20 cellular contexts compared by ENCODE assay signal in genomic region chr14:96626916-96627315, GRCh38.
DNase-seq lines count a peak whose midpoint lies in the region; ATAC-seq and TF ChIP-seq lines count a peak whose summit lies in the region.
"Had no signal": no experiment of that assay in that cellular context is flagged by ENCODE, and none has a peak within 500 bp of the region (broad histone marks: within the 10 kb centered on the region; RNA-seq: fewer than 3 reads in every experiment).

No MANE protein-coding gene starts in this region.

- peak; percentile 40 to 76 for ATAC-seq in activated T-cell treated with anti-CD3 and anti-CD28 coated beads, Interleukin-2, amount 50 U/mL, for 72 hours (replicated peaks in 1 of 2)
- ATAC-seq in HG02571 (IDR thresholded peaks at IDR 0.05; ENCODE audit: unreplicated experiment) = no peak

- H3K36me3 Mint-ChIP-seq in activated naive CD4-positive, alpha-beta T cell treated with anti-CD3 and anti-CD28 coated beads, Interleukin-2, amount 10 ng/mL, durations not matched to agents 7 days and 5 days = no peaks in the 10 kb centered on the region
- no peaks in the 10 kb centered on the region for H3K36me3 Mint-ChIP-seq in activated T-cell treated with anti-CD3 and anti-CD28 coated beads, Interleukin-2, amount 50 U/mL, for 72 hours (ENCODE audit: insufficient read depth in 2 of 2)
- H3K36me3 Mint-ChIP-seq: activated naive CD4-positive, alpha-beta T cell treated with anti-CD3 and anti-CD28 coated beads, Interleukin-2, amount 50 U/mL, for 24 hours had no signal

- intact Hi-C loops in spleen (cut with DNase I; ENCODE audit: low total_unique reads) = no loop called here

- peaks cover 0 to 3% (median 0%) of the 10 kb centered on the region in 6 donors for H3K4me1 ChIP-seq in spleen

- no peak for TF ChIP-seq POLR2A in spleen (IDR thresholded peaks at IDR 0.05)

- H3K36me3 ChIP-seq in spleen = no peaks in the 10 kb centered on the region
- H3K36me3 ChIP-seq: brain microvascular endothelial cell, esophagus squamous epithelium, thoracic aorta had no signal

- H3K27me3 ChIP-seq in spleen (replicated peaks in 1 of 7) = peaks cover 0 to 42% (median 0%) of the 10 kb centered on the region in 7 donors
- H3K27me3 ChIP-seq: brain microvascular endothelial cell had no signal

- H3K9me3 Mint-ChIP-seq in activated naive CD4-positive, alpha-beta T cell treated with anti-CD3 and anti-CD28 coated beads, Interleukin-2, amount 10 ng/mL, durations not matched to agents 7 days and 5 days = no peaks in the 10 kb centered on the region
- H3K9me3 Mint-ChIP-seq in activated T-cell treated with anti-CD3 and anti-CD28 coated beads, Interleukin-2, amount 50 U/mL, for 72 hours = no peaks in the 10 kb centered on the region
- H3K9me3 Mint-ChIP-seq: activated naive CD4-positive, alpha-beta T cell treated with anti-CD3 and anti-CD28 coated beads, Interleukin-2, amount 50 U/mL, for 24 hours; nephron had no signal

- peaks cover 13% of the 10 kb centered on the region for H3K27me3 Mint-ChIP-seq in activated naive CD4-positive, alpha-beta T cell treated with anti-CD3 and anti-CD28 coated beads, Interleukin-2, amount 10 ng/mL, durations not matched to agents 7 days and 5 days
- H3K27me3 Mint-ChIP-seq in activated T-cell treated with anti-CD3 and anti-CD28 coated beads, Interleukin-2, amount 50 U/mL, for 72 hours (ENCODE audit: low read depth) = peaks cover 7% of the 10 kb centered on the region

- H3K27ac ChIP-seq in spleen = peak overlapping the region in 6 of 8 donors; percentile 13 to 65 (median 44)
- H3K27ac ChIP-seq: brain microvascular endothelial cell, esophagus squamous epithelium, thoracic aorta had no signal

- DNase-seq in activated naive CD4-positive, alpha-beta T cell treated with anti-CD3 and anti-CD28 coated beads, Interleukin-2, amount 10 ng/mL, durations not matched to agents 7 days and 5 days = peak; percentile 18
- DNase-seq in activated naive CD4-positive, alpha-beta T cell treated with anti-CD3 and anti-CD28 coated beads, Interleukin-2, amount 50 U/mL, for 16 hours = no peak
- DNase-seq in NOMO-1 treated with DMSO at 0.1 percent for 48 hours (lab: John Stamatoyannopoulos, UW; ENCODE audit: unreplicated experiment) (peak; percentile 45), spleen (peak; percentile 61), NK-92 (lab: John Stamatoyannopoulos, UW; ENCODE audit: unreplicated experiment) (no peak), SW480 (ENCODE audit: low spot score) (no peak)
- DNase-seq in activated T-cell treated with anti-CD3 and anti-CD28 coated beads, Interleukin-2, amount 50 U/mL, for 72 hours = peak in 1 of 2 donors; percentile 28
- DNase-seq: activated CD4-positive, CD25-positive, alpha-beta regulatory T cell treated with anti-CD3 and anti-CD28 coated beads, Interleukin-2, amount 50 U/mL, for 72 hours; brain microvascular endothelial cell; esophagus squamous epithelium; GOT3; Kasumi-1; mesendoderm; NCI-H1436 treated with DMSO at 0.1 percent for 48 hours; SHP77 treated with DMSO at 0.1 percent for 48 hours; T-helper 2 cell had no signal

- no peak for TF ChIP-seq CTCF in spleen (IDR thresholded peaks at IDR 0.05 in 8 of 11, conservative IDR thresholded peaks at IDR 0.05 in 3 of 11)

- 31 to 51% (median 42%) methylated on average over 14 of the region's 14 CpGs for WGBS in spleen, 5 donors

- H3K4me1 Mint-ChIP-seq in activated naive CD4-positive, alpha-beta T cell treated with anti-CD3 and anti-CD28 coated beads, Interleukin-2, amount 10 ng/mL, durations not matched to agents 7 days and 5 days = no peaks in the 10 kb centered on the region
- no peaks in the 10 kb centered on the region for H3K4me1 Mint-ChIP-seq in activated T-cell treated with anti-CD3 and anti-CD28 coated beads, Interleukin-2, amount 50 U/mL, for 72 hours (ENCODE audit: low read depth)
- H3K4me1 Mint-ChIP-seq: activated naive CD4-positive, alpha-beta T cell treated with anti-CD3 and anti-CD28 coated beads, Interleukin-2, amount 50 U/mL, for 24 hours; nephron had no signal

- peaks cover 0 to 7% (median 0%) of the 10 kb centered on the region in 8 donors for H3K9me3 ChIP-seq in spleen
- H3K9me3 ChIP-seq: esophagus squamous epithelium, thoracic aorta had no signal

- H3K27ac Mint-ChIP-seq in activated naive CD4-positive, alpha-beta T cell treated with anti-CD3 and anti-CD28 coated beads, Interleukin-2, amount 10 ng/mL, durations not matched to agents 7 days and 5 days = no peak overlapping the region
- H3K27ac Mint-ChIP-seq in activated T-cell treated with anti-CD3 and anti-CD28 coated beads, Interleukin-2, amount 50 U/mL, for 72 hours = no peak overlapping the region
- H3K27ac Mint-ChIP-seq: activated naive CD4-positive, alpha-beta T cell treated with anti-CD3 and anti-CD28 coated beads, Interleukin-2, amount 50 U/mL, for 24 hours; nephron had no signal

- CTCF ChIA-PET in activated naive CD4-positive, alpha-beta T cell treated with anti-CD3 and anti-CD28 coated beads, Interleukin-2, amount 10 ng/mL, durations not matched to agents 7 days and 5 days (lab: Charles Lee) = no interaction called here

- H3K4me3 Mint-ChIP-seq in activated naive CD4-positive, alpha-beta T cell treated with anti-CD3 and anti-CD28 coated beads, Interleukin-2, amount 10 ng/mL, durations not matched to agents 7 days and 5 days = no peak overlapping the region
- H3K4me3 Mint-ChIP-seq in activated T-cell treated with anti-CD3 and anti-CD28 coated beads, Interleukin-2, amount 50 U/mL, for 72 hours = no peak overlapping the region
- H3K4me3 Mint-ChIP-seq: activated naive CD4-positive, alpha-beta T cell treated with anti-CD3 and anti-CD28 coated beads, Interleukin-2, amount 50 U/mL, for 24 hours; nephron had no signal

- H3K4me3 ChIP-seq in spleen = peak overlapping the region in 1 of 8 donors; percentile 27
- H3K4me3 ChIP-seq: esophagus squamous epithelium, thoracic aorta had no signal

Comparison
In these comparisons a context has a peak if more than half of its experiments do, and no peak if none do; other contexts are left out.
1. DNase-seq: peak in activated naive CD4-positive, alpha-beta T cell treated with anti-CD3 and anti-CD28 coated beads, Interleukin-2, amount 10 ng/mL, durations not matched to agents 7 days and 5 days (single experiment), NOMO-1 treated with DMSO at 0.1 percent for 48 hours (single experiment) and spleen (single experiment); none in activated naive CD4-positive, alpha-beta T cell treated with anti-CD3 and anti-CD28 coated beads, Interleukin-2, amount 50 U/mL, for 16 hours (single experiment), NK-92 (single experiment) and SW480 (single experiment).